In genomic region chr16:9404811-9405210, GRCh38 we compare ENCODE assay signal across 9 cellular contexts.
"Had no signal": no experiment of that assay in that cellular context is flagged by ENCODE, and none has a peak within 500 bp of the region (broad histone marks: within the 10 kb centered on the region; RNA-seq: fewer than 3 reads in every experiment).

No MANE protein-coding gene starts in this region.

- H3K4me3 ChIP-seq: GM23338, HAP-1 had no signal

- H3K27ac ChIP-seq: HL-60 had no signal

- H3K36me3 ChIP-seq: HAP-1 had no signal

- FAIRE-seq: H1, H54 had no signal

- H3K4me1 ChIP-seq: HAP-1 had no signal

- H3K4me3 Mint-ChIP-seq: GM23338, HFFc6 had no signal

- H3K9me3 Mint-ChIP-seq: GM23338, IgD-negative memory B cell had no signal

- H3K4me2 ChIP-seq: GM23338 had no signal

- H3K4me1 Mint-ChIP-seq: IgD-negative memory B cell had no signal

- DNase-seq: HFFc6, KBM-7 had no signal

- H2AFZ ChIP-seq: GM23338 had no signal

- H3K9me3 ChIP-seq: HAP-1 had no signal

- H3K27ac Mint-ChIP-seq: GM23338, HFFc6, IgD-negative memory B cell had no signal

- H3K36me3 Mint-ChIP-seq: IgD-negative memory B cell had no signal

- ATAC-seq: GM23338, HCT116 had no signal
